Comparison of ENCODE assay signal across 1 cellular context in the genomic region with DNA sequence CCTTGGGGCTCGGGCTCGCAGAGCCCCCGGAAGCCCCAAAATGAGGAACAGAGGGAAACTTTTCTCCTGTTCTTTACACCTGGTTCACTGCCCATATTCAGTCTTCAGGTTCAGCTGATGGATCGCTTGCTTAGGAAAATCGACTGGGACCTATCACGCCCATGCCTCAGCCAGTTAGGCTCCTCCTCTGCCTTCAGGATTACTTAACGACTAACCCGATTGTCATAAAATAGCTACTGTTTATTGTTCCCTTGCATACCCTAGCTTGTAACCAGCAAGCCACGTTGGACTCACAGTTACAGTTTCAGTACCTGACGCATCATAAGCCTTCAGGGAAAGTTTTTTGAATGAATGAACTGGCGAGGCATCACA.
TF ChIP-seq lines count a peak whose summit lies in the region.

No MANE protein-coding gene starts in this region.

TF ChIP-seq in H1, 55 proteins besides CTCF, POLR2A, EP300 and RAD21:
- peak; percentile 15 for TF ChIP-seq KDM4A (IDR thresholded peaks at IDR 0.05; ENCODE audit: low read depth, low read length, severe bottlenecking)
- TF ChIP-seq, protein P1, sequence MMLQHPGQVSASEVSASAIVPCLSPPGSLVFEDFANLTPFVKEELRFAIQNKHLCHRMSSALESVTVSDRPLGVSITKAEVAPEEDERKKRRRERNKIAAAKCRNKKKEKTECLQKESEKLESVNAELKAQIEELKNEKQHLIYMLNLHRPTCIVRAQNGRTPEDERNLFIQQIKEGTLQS (IDR thresholded peaks at IDR 0.05; ENCODE audit: insufficient read depth, low read depth, low read length): no peak
